Comparison of ENCODE assay signal across 8 cellular contexts in the genomic region with DNA sequence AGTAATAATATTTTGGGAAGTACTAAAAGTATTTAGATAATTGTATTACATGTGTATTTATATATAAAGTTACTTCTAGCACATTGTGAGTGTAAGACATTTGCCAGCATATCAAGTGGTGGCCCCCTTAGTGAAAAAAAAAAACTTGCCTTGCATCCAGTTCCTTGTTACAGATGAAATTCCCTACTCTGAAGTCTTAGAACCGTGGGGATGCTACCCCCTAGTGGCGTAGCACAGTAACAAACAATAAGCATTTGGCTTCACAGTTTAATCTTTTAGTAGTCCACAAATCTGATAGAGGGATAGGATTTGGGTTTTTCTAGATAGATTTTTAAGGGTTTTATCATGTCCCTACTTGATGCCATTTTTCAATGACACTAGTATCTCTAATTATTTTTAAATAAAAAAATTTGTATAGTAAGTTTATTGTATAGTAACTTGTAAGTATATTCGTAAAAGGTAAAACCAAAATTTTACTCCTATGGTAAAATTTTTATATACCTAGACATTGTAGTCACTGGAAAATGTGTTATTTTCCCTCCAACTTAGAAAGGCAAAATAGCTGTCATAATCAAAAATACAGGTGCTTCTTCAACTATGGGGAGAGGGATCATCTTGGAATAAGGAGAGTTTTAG. TPM values are rescaled to one million over a fixed set of nuclear protein-coding genes. Genes with fewer than 3 reads are reported as not detected.
A peak's percentile ranks its signal among the peaks of the same experiment; 100 is the strongest.
DNase-seq lines count a peak whose midpoint lies in the region; ATAC-seq and TF ChIP-seq lines count a peak whose summit lies in the region.

No MANE protein-coding gene starts in this region.

- no peak overlapping the region for H3K27ac ChIP-seq in ascending aorta
- H3K27ac ChIP-seq in smooth muscle cell (ENCODE audit: low read depth) = no peak overlapping the region

- H3K4me3 ChIP-seq in GM06990 (replicated peaks; ENCODE audit: low read depth, low read length) (no peak overlapping the region), ascending aorta (no peak overlapping the region), smooth muscle cell (no peak overlapping the region)

- peak; percentile 78 for TF ChIP-seq CTCF in GM06990 (IDR thresholded peaks at IDR 0.05; ENCODE audit: insufficient read depth, low read length, poor library complexity, severe bottlenecking)
- TF ChIP-seq CTCF in ascending aorta (IDR thresholded peaks at IDR 0.05) = peak; percentile 52 to 86 (median 83)
- peak; percentile 88 for TF ChIP-seq CTCF in smooth muscle cell (IDR thresholded peaks at IDR 0.05; ENCODE audit: borderline replicate concordance, insufficient read depth, poor library complexity, severe bottlenecking)

- no peak overlapping the region for H3K4me2 ChIP-seq in smooth muscle cell

- H3K9ac ChIP-seq in smooth muscle cell (ENCODE audit: low read depth) = no peak overlapping the region

- no peaks in the 10 kb centered on the region for H3F3A ChIP-seq in smooth muscle cell (ENCODE audit: low read depth)

- peak; percentile 85 for ATAC-seq in HG02678 (IDR thresholded peaks at IDR 0.05; ENCODE audit: unreplicated experiment)
- no peak for ATAC-seq in HG03457 (IDR thresholded peaks at IDR 0.05; ENCODE audit: unreplicated experiment)

- H3K27me3 ChIP-seq in GM06990 (replicated peaks; ENCODE audit: control insufficient read depth, insufficient read depth, low read length) = no peaks in the 10 kb centered on the region
- H3K27me3 ChIP-seq in ascending aorta = no peaks in the 10 kb centered on the region
- no peaks in the 10 kb centered on the region for H3K27me3 ChIP-seq in smooth muscle cell (ENCODE audit: low read depth)

- peaks cover 43% of the 10 kb centered on the region for H3K79me2 ChIP-seq in smooth muscle cell (ENCODE audit: low read depth)

- H4K20me1 ChIP-seq in smooth muscle cell (ENCODE audit: low read depth) = no peaks in the 10 kb centered on the region

- H3K36me3 ChIP-seq in GM06990 (ENCODE audit: control insufficient read depth, insufficient read depth, low read length) (peaks cover 7% of the 10 kb centered on the region), ascending aorta (peaks cover 2 to 18% of the 10 kb centered on the region in 2 donors), smooth muscle cell (ENCODE audit: low read depth) (peaks cover 12% of the 10 kb centered on the region)

- no peak overlapping the region for H2AFZ ChIP-seq in smooth muscle cell (ENCODE audit: low read depth)

- intact Hi-C loops in ascending aorta (cut with DNase I) = loop anchor here (2.0 to 5.0 kb wide), 2 partner anchors 251 to 381 kb away; no protein-coding TSS in a partner anchor

- DNase-seq in GM06990 (ENCODE audit: extremely low read depth, insufficient read length) = peak; percentile 24
- peak; percentile 36 to 45 for DNase-seq in NCI-H1930 (lab: John Stamatoyannopoulos, UW)
- DNase-seq in T-helper 2 cell = peak in 4 of 5 experiments; percentile 29 to 76 (median 58)
- peak in 1 of 2 donors; percentile 68 for DNase-seq in ascending aorta (ENCODE audit: low spot score in 2 of 2)
- peak; percentile 34 to 81 for DNase-seq in hippocampal formation (lab: John Stamatoyannopoulos, UW)
- DNase-seq in smooth muscle cell (lab: John Stamatoyannopoulos, UW; ENCODE audit: unreplicated experiment) = no peak

- WGBS in smooth muscle cell (ENCODE audit: low lambda C conversion rate) = 53% methylated on average over 3 of the region's 3 CpGs

- H3K4me1 ChIP-seq in ascending aorta (no peaks in the 10 kb centered on the region), smooth muscle cell (ENCODE audit: low read depth) (no peaks in the 10 kb centered on the region)

- H3K9me3 ChIP-seq in ascending aorta (no peaks in the 10 kb centered on the region), smooth muscle cell (replicated peaks; ENCODE audit: low read depth) (no peaks in the 10 kb centered on the region)

RNA-seq across cellular contexts. Expression of a gene that starts 14.3 kb away (rescaled TPM):
- total RNA-seq in ascending aorta (5.0 TPM), smooth muscle cell (71.7 and 122 TPM in 2 replicates)
- polyA plus RNA-seq in smooth muscle cell = 55.1 and 64.5 TPM in 2 replicates

RNA-seq across cellular contexts. Expression of a gene that starts 14.7 kb away (rescaled TPM):
- 10.2 TPM for total RNA-seq in ascending aorta
- total RNA-seq in smooth muscle cell = 43.5 and 61.5 TPM in 2 replicates
- 7.9 and 8.3 TPM in 2 replicates for polyA plus RNA-seq in smooth muscle cell

RNA-seq across cellular contexts. Expression of a gene that starts 35.9 kb away (rescaled TPM):
- total RNA-seq in ascending aorta = not detected
- 12.9 and 19.0 TPM in 2 replicates for total RNA-seq in smooth muscle cell
- 6.6 and 8.9 TPM in 2 replicates for polyA plus RNA-seq in smooth muscle cell

Comparison
In these comparisons a context has a peak if more than half of its experiments do, and no peak if none do; other contexts are left out.
1. RNA of a gene that starts 14.3 kb away (total RNA-seq): 71.7 to 122 TPM in smooth muscle cell; 5.0 TPM in ascending aorta (single experiment); every median in the first group is over 10 times any median in the second.
2. RNA of a gene that starts 35.9 kb away (total RNA-seq): 12.9 to 19.0 TPM in smooth muscle cell; not detected in ascending aorta (single experiment); every median in the first group is over 10 times any median in the second.
3. Peak in every context shown above with its lines, with median percentiles within 50 percentile points of each other: CTCF ChIP-seq.